In genomic region chr11:85854557-85855340, GRCh38 we compare ENCODE assay signal across 1 cellular context.
TF ChIP-seq lines count a peak whose summit lies in the region.

No MANE protein-coding gene starts in this region.

TF ChIP-seq in HepG2, 621 proteins besides CTCF, POLR2A, EP300 and RAD21 (continued from another document and continues in another):
- TF ChIP-seq HNRNPK (IDR thresholded peaks at IDR 0.05; ENCODE audit: low read depth, low read length, poor library complexity, severe bottlenecking) (peak; percentile 89), CCDC6 (CRISPR knock-in tag; IDR thresholded peaks at IDR 0.05) (peak; percentile 65; the same call in 1 of the 2 replicates), ZNF136 (CRISPR knock-in tag; IDR thresholded peaks at IDR 0.05; ENCODE audit: low read depth) (0 out of 2 replicates have a peak, but pooled peaks have one; percentile 83), GATAD2A (CRISPR knock-in tag; IDR thresholded peaks at IDR 0.05) (no peak; the same call in 1 of the 2 replicates), ZBTB44 (CRISPR knock-in tag; IDR thresholded peaks at IDR 0.05) (no peak), ZNF878 (CRISPR knock-in tag; IDR thresholded peaks at IDR 0.05) (peak; percentile 83; the same call in 1 of the 2 replicates), ZC3H4 (CRISPR knock-in tag; IDR thresholded peaks at IDR 0.05; ENCODE audit: borderline replicate concordance) (no peak), ZNF441 (CRISPR knock-in tag; IDR thresholded peaks at IDR 0.05; ENCODE audit: borderline replicate concordance) (peak; percentile 73), DBP (CRISPR knock-in tag; IDR thresholded peaks at IDR 0.05; ENCODE audit: not compliant biosample characterization) (peak; percentile 47), ZSCAN22 (CRISPR knock-in tag; IDR thresholded peaks at IDR 0.05) (0 out of 2 replicates have a peak, but pooled peaks have one; percentile 15), SMAD1 (CRISPR knock-in tag; IDR thresholded peaks at IDR 0.05; ENCODE audit: borderline replicate concordance, low read depth) (peak; percentile 96; the same call in 1 of the 2 replicates), CENPT (CRISPR knock-in tag; IDR thresholded peaks at IDR 0.05; ENCODE audit: low read depth) (peak; percentile 96), HMGXB4 (CRISPR knock-in tag; IDR thresholded peaks at IDR 0.05; ENCODE audit: borderline replicate concordance in 1 of 2, low read depth in 1 of 2) (peak; percentile 92 to 97), KLF6 (CRISPR knock-in tag; IDR thresholded peaks at IDR 0.05) (no peak), SOX5 (CRISPR knock-in tag; IDR thresholded peaks at IDR 0.05; ENCODE audit: borderline replicate concordance) (peak; percentile 72; the same call in 1 of the 2 replicates), GZF1 (CRISPR knock-in tag; IDR thresholded peaks at IDR 0.05) (peak; percentile 92; the same call in 1 of the 2 replicates), SKIL (CRISPR knock-in tag; IDR thresholded peaks at IDR 0.05; ENCODE audit: borderline replicate concordance) (peak; percentile 54), PAF1 (CRISPR knock-in tag; IDR thresholded peaks at IDR 0.05) (no peak), NAIF1 (CRISPR knock-in tag; IDR thresholded peaks at IDR 0.05; ENCODE audit: borderline replicate concordance) (peak; percentile 45; the same call in 1 of the 2 replicates), GTF3A (CRISPR knock-in tag; conservative IDR thresholded peaks at IDR 0.05) (no peak), ZNF275 (CRISPR knock-in tag; IDR thresholded peaks at IDR 0.05; ENCODE audit: borderline replicate concordance) (peak; percentile 82; the same call in 1 of the 2 replicates), ZNF430 (CRISPR knock-in tag; IDR thresholded peaks at IDR 0.05) (peak; percentile 95), ZNF891 (CRISPR knock-in tag; IDR thresholded peaks at IDR 0.05) (peak; percentile 96), ZNF558 (CRISPR knock-in tag; IDR thresholded peaks at IDR 0.05; ENCODE audit: borderline replicate concordance) (peak; percentile 84; the same call in 1 of the 2 replicates), GABPB1 (CRISPR knock-in tag; IDR thresholded peaks at IDR 0.05) (peak; percentile 85), TBX2 (CRISPR knock-in tag; IDR thresholded peaks at IDR 0.05; ENCODE audit: borderline replicate concordance) (peak; percentile 91), NBN (conservative IDR thresholded peaks at IDR 0.05) (no peak), LCORL (IDR thresholded peaks at IDR 0.05) (no peak), LCORL (CRISPR knock-in tag; IDR thresholded peaks at IDR 0.05) (peak; percentile 95), HNF1B (CRISPR knock-in tag; IDR thresholded peaks at IDR 0.05) (peak; percentile 56; the same call in 1 of the 2 replicates), ZBTB42 (CRISPR knock-in tag; IDR thresholded peaks at IDR 0.05) (peak; percentile 83), CBX5 (CRISPR knock-in tag; IDR thresholded peaks at IDR 0.05; ENCODE audit: borderline replicate concordance) (peak; percentile 66), ZNF180 (CRISPR knock-in tag; IDR thresholded peaks at IDR 0.05; ENCODE audit: borderline replicate concordance, low read depth) (0 out of 2 replicates have a peak, but pooled peaks have one; percentile 45), IKZF5 (CRISPR knock-in tag; IDR thresholded peaks at IDR 0.05) (peak; percentile 95), POGZ (CRISPR knock-in tag; IDR thresholded peaks at IDR 0.05) (peak; percentile 97), ZNF282 (IDR thresholded peaks at IDR 0.05; ENCODE audit: partially characterized antibody) (no peak), JUN (CRISPR knock-in tag; IDR thresholded peaks at IDR 0.05) (peak; percentile 64; the same call in 1 of the 2 replicates), TRIM22 (IDR thresholded peaks at IDR 0.05) (no peak), FLYWCH1 (CRISPR knock-in tag; IDR thresholded peaks at IDR 0.05) (peak; percentile 85; the same call in 1 of the 2 replicates), ATF6 (CRISPR knock-in tag; conservative IDR thresholded peaks at IDR 0.05) (no peak), PRPF4 (IDR thresholded peaks at IDR 0.05; ENCODE audit: low read depth, low read length, poor library complexity, severe bottlenecking) (no peak), NR2F1 (CRISPR knock-in tag; IDR thresholded peaks at IDR 0.05) (no peak), DR1 (CRISPR knock-in tag; IDR thresholded peaks at IDR 0.05) (peak; percentile 59; the same call in 1 of the 2 replicates), SMC3 (IDR thresholded peaks at IDR 0.05; ENCODE audit: low read length) (peak; percentile 63; the same call in 1 of the 2 replicates), ZNF883 (CRISPR knock-in tag; IDR thresholded peaks at IDR 0.05; ENCODE audit: not compliant biosample characterization) (peak; percentile 96)
- TF ChIP-seq, protein P1, sequence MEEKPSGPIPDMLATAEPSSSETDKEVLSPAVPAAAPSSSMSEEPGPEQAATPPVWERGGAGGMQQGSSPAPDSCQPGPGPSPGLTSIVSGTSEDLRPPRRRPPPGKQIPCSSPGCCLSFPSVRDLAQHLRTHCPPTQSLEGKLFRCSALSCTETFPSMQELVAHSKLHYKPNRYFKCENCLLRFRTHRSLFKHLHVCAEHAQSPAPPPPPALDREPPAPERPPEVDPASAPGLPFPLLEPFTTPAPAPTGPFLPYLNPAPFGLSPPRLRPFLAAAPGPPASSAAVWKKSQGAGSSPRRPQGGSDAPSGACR (CRISPR knock-in tag; IDR thresholded peaks at IDR 0.05) = no peak
- TF ChIP-seq, protein P2, sequence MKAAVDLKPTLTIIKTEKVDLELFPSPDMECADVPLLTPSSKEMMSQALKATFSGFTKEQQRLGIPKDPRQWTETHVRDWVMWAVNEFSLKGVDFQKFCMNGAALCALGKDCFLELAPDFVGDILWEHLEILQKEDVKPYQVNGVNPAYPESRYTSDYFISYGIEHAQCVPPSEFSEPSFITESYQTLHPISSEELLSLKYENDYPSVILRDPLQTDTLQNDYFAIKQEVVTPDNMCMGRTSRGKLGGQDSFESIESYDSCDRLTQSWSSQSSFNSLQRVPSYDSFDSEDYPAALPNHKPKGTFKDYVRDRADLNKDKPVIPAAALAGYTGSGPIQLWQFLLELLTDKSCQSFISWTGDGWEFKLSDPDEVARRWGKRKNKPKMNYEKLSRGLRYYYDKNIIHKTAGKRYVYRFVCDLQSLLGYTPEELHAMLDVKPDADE (CRISPR knock-in tag; IDR thresholded peaks at IDR 0.05) = no peak
- TF ChIP-seq, protein P3, sequence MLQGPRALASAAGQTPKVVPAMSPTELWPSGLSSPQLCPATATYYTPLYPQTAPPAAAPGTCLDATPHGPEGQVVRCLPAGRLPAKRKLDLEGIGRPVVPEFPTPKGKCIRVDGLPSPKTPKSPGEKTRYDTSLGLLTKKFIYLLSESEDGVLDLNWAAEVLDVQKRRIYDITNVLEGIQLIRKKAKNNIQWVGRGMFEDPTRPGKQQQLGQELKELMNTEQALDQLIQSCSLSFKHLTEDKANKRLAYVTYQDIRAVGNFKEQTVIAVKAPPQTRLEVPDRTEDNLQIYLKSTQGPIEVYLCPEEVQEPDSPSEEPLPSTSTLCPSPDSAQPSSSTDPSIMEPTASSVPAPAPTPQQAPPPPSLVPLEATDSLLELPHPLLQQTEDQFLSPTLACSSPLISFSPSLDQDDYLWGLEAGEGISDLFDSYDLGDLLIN (CRISPR knock-in tag; IDR thresholded peaks at IDR 0.05; ENCODE audit: borderline replicate concordance) = peak; percentile 90; the same call in 1 of the 2 replicates
